Comparison of ENCODE assay signal across 22 cellular contexts in the genomic region with DNA sequence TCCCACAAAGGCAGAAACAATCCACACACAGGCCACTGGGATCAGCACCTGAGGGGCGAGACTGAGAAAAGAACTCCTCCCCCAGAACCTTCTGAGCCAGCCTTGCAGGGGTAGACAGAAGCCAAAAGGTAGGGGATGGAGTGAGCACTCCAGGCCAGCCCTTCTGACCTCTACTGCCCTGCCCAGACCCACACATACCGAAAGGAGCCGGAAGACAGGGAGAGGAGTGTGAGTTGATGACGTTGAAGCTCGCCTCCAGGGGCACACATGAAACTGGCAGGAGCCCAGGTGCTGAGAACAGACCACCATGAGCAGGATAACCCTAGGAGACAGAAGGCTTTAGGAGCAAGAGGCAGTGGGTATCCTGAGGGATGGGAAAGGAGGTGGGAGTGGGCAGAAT. TPM values are rescaled to one million over a fixed set of nuclear protein-coding genes. Genes with fewer than 3 reads are reported as not detected.
DNase-seq lines count a peak whose midpoint lies in the region; ATAC-seq and TF ChIP-seq lines count a peak whose summit lies in the region.
"Had no signal": no experiment of that assay in that cellular context is flagged by ENCODE, and none has a peak within 500 bp of the region (broad histone marks: within the 10 kb centered on the region; RNA-seq: fewer than 3 reads in every experiment).

No MANE protein-coding gene starts in this region.

- CTCF ChIA-PET in activated CD8-positive, alpha-beta T cell treated with anti-CD3 and anti-CD28 coated beads, Interleukin-2, amount 10 ng/mL, durations not matched to agents 7 days and 5 days (lab: Charles Lee): interaction anchor here (1.0 kb wide), 1 partner anchor 8 kb away, joined by 3 read pairs; no protein-coding TSS in a partner anchor
- CTCF ChIA-PET in activated CD8-positive, alpha-beta T cell treated with anti-CD3 and anti-CD28 coated beads for 36 hours (lab: Charles Lee): no interaction called here

- peak overlapping the region; percentile 18 for H3K27ac Mint-ChIP-seq in activated CD8-positive, alpha-beta T cell treated with anti-CD3 and anti-CD28 coated beads, Interleukin-2, amount 10 ng/mL, durations not matched to agents 7 days and 5 days
- no peak overlapping the region for H3K27ac Mint-ChIP-seq in activated CD8-positive, alpha-beta T cell treated with anti-CD3 and anti-CD28 coated beads for 36 hours
- peak overlapping the region; percentile 56 for H3K27ac Mint-ChIP-seq in activated T-helper 17 cell treated with anti-CD3 and anti-CD28 coated beads, Interleukin-2, amount 50 U/mL, for 72 hours
- H3K27ac Mint-ChIP-seq in endothelial cell (ENCODE audit: unreplicated experiment): no peak overlapping the region
- H3K27ac Mint-ChIP-seq: CD8-positive, alpha-beta T cell had no signal

- no peak for ATAC-seq in activated CD8-positive, alpha-beta T cell treated with anti-CD3 and anti-CD28 coated beads, Interleukin-2, amount 10 ng/mL, durations not matched to agents 7 days and 5 days
- ATAC-seq in activated CD8-positive, alpha-beta T cell treated with anti-CD3 and anti-CD28 coated beads for 36 hours: no peak
- ATAC-seq in activated T-helper 17 cell treated with anti-CD3 and anti-CD28 coated beads, Interleukin-2, amount 50 U/mL, for 72 hours (replicated peaks): no peak
- no peak for ATAC-seq in esophagus mucosa
- ATAC-seq: CD8-positive, alpha-beta T cell; Panc1 had no signal

- H3K9me3 Mint-ChIP-seq in activated CD8-positive, alpha-beta T cell treated with anti-CD3 and anti-CD28 coated beads, Interleukin-2, amount 10 ng/mL, durations not matched to agents 7 days and 5 days (ENCODE audit: insufficient read depth): no peaks in the 10 kb centered on the region
- H3K9me3 Mint-ChIP-seq in activated CD8-positive, alpha-beta T cell treated with anti-CD3 and anti-CD28 coated beads for 36 hours: no peaks in the 10 kb centered on the region
- H3K9me3 Mint-ChIP-seq in activated T-helper 17 cell treated with anti-CD3 and anti-CD28 coated beads, Interleukin-2, amount 50 U/mL, for 72 hours: no peaks in the 10 kb centered on the region
- no peaks in the 10 kb centered on the region for H3K9me3 Mint-ChIP-seq in endothelial cell (ENCODE audit: unreplicated experiment)
- H3K9me3 Mint-ChIP-seq: CD8-positive, alpha-beta T cell had no signal

- no peak for TF ChIP-seq CTCF in activated CD8-positive, alpha-beta T cell treated with anti-CD3 and anti-CD28 coated beads for 36 hours (IDR thresholded peaks at IDR 0.05)
- no peak for TF ChIP-seq CTCF in endothelial cell (IDR thresholded peaks at IDR 0.05; ENCODE audit: unreplicated experiment)

- H3K27me3 Mint-ChIP-seq in activated CD8-positive, alpha-beta T cell treated with anti-CD3 and anti-CD28 coated beads, Interleukin-2, amount 10 ng/mL, durations not matched to agents 7 days and 5 days (ENCODE audit: low read depth): no peaks in the 10 kb centered on the region
- no peaks in the 10 kb centered on the region for H3K27me3 Mint-ChIP-seq in activated CD8-positive, alpha-beta T cell treated with anti-CD3 and anti-CD28 coated beads for 36 hours
- no peaks in the 10 kb centered on the region for H3K27me3 Mint-ChIP-seq in activated T-helper 17 cell treated with anti-CD3 and anti-CD28 coated beads, Interleukin-2, amount 50 U/mL, for 72 hours
- H3K27me3 Mint-ChIP-seq in endothelial cell (ENCODE audit: unreplicated experiment): peaks cover 11% of the 10 kb centered on the region

- no peak overlapping the region for H3K4me3 Mint-ChIP-seq in activated CD8-positive, alpha-beta T cell treated with anti-CD3 and anti-CD28 coated beads, Interleukin-2, amount 10 ng/mL, durations not matched to agents 7 days and 5 days
- H3K4me3 Mint-ChIP-seq in activated CD8-positive, alpha-beta T cell treated with anti-CD3 and anti-CD28 coated beads for 36 hours: no peak overlapping the region
- no peak overlapping the region for H3K4me3 Mint-ChIP-seq in activated T-helper 17 cell treated with anti-CD3 and anti-CD28 coated beads, Interleukin-2, amount 50 U/mL, for 72 hours
- H3K4me3 Mint-ChIP-seq in endothelial cell (ENCODE audit: unreplicated experiment): peak overlapping the region; percentile 49
- H3K4me3 Mint-ChIP-seq: CD8-positive, alpha-beta T cell had no signal

- H3K4me1 Mint-ChIP-seq in activated CD8-positive, alpha-beta T cell treated with anti-CD3 and anti-CD28 coated beads, Interleukin-2, amount 10 ng/mL, durations not matched to agents 7 days and 5 days (ENCODE audit: low read depth): peaks cover 11% of the 10 kb centered on the region
- peaks cover 9% of the 10 kb centered on the region for H3K4me1 Mint-ChIP-seq in activated CD8-positive, alpha-beta T cell treated with anti-CD3 and anti-CD28 coated beads for 36 hours (ENCODE audit: low read depth)
- H3K4me1 Mint-ChIP-seq in activated T-helper 17 cell treated with anti-CD3 and anti-CD28 coated beads, Interleukin-2, amount 50 U/mL, for 72 hours: no peaks in the 10 kb centered on the region
- H3K4me1 Mint-ChIP-seq in endothelial cell (ENCODE audit: unreplicated experiment): peaks cover 9% of the 10 kb centered on the region

- peaks cover 23% of the 10 kb centered on the region for H3K36me3 Mint-ChIP-seq in activated CD8-positive, alpha-beta T cell treated with anti-CD3 and anti-CD28 coated beads, Interleukin-2, amount 10 ng/mL, durations not matched to agents 7 days and 5 days (ENCODE audit: low read depth)
- H3K36me3 Mint-ChIP-seq in activated CD8-positive, alpha-beta T cell treated with anti-CD3 and anti-CD28 coated beads for 36 hours (ENCODE audit: low read depth): peaks cover 2% of the 10 kb centered on the region
- peaks cover 22% of the 10 kb centered on the region for H3K36me3 Mint-ChIP-seq in activated T-helper 17 cell treated with anti-CD3 and anti-CD28 coated beads, Interleukin-2, amount 50 U/mL, for 72 hours (ENCODE audit: low read depth)
- peaks cover 13% of the 10 kb centered on the region for H3K36me3 Mint-ChIP-seq in endothelial cell (ENCODE audit: low read depth, unreplicated experiment)

- no peak for DNase-seq in activated CD8-positive, alpha-beta T cell treated with anti-CD3 and anti-CD28 coated beads, Interleukin-2, amount 10 ng/mL, durations not matched to agents 7 days and 5 days
- no peak for DNase-seq in activated CD8-positive, alpha-beta T cell treated with anti-CD3 and anti-CD28 coated beads for 36 hours
- DNase-seq in endothelial cell (ENCODE audit: low spot score) (no peak), A172 (ENCODE audit: low spot score) (no peak), SW480 (ENCODE audit: low spot score) (no peak)
- no peak for DNase-seq in effector CD4-positive, alpha-beta T cell
- DNase-seq: AML-193; CD8-positive, alpha-beta T cell; DMS 273 treated with DMSO at 0.1 percent for 48 hours; DMS79; GF-D8; KG1; NCI-H1048; NCI-H1417; NCI-H1694; NCI-H2029 treated with DMSO at 0.1 percent for 48 hours; NCI-H446 treated with DMSO at 0.1 percent for 48 hours; NCI-H526 treated with DMSO at 0.1 percent for 48 hours; SHP77 treated with DMSO at 0.1 percent for 48 hours had no signal

- intact Hi-C loops in activated CD8-positive, alpha-beta T cell treated with anti-CD3 and anti-CD28 coated beads for 36 hours (cut with micrococcal nuclease): no loop called here

- POLR2A ChIA-PET in activated CD8-positive, alpha-beta T cell treated with anti-CD3 and anti-CD28 coated beads, Interleukin-2, amount 10 ng/mL, durations not matched to agents 7 days and 5 days (lab: Charles Lee): no interaction called here
- POLR2A ChIA-PET in activated CD8-positive, alpha-beta T cell treated with anti-CD3 and anti-CD28 coated beads for 36 hours (lab: Charles Lee): interaction anchor here (0.6 kb wide), 1 partner anchor 8 kb away, joined by 3 read pairs; a partner anchor contains a TSS

RNA-seq across cellular contexts. Expression of a gene that starts 1.8 kb away (rescaled TPM):
- 1 to 10 TPM; 2.0 to 2.2 TPM for total RNA-seq in activated CD8-positive, alpha-beta T cell treated with anti-CD3 and anti-CD28 coated beads, Interleukin-2, amount 10 ng/mL, durations not matched to agents 7 days and 5 days
- 1 to 10 TPM; 1.1 to 1.6 TPM for total RNA-seq in activated CD8-positive, alpha-beta T cell treated with anti-CD3 and anti-CD28 coated beads for 36 hours
- 1 to 10 TPM; 2.9 to 7.7 TPM for total RNA-seq in activated T-helper 17 cell treated with anti-CD3 and anti-CD28 coated beads, Interleukin-2, amount 50 U/mL, for 72 hours
- total RNA-seq in endothelial cell (ENCODE audit: unreplicated experiment) (1.7 TPM), esophagus mucosa (0.64 TPM)
- total RNA-seq in A172 (2014; rRNA removed; shearing (Covaris generic)): 0.19 and 0.67 TPM in 2 replicates

RNA-seq across cellular contexts. Expression of a gene that starts 7.4 kb away (rescaled TPM):
- total RNA-seq in activated CD8-positive, alpha-beta T cell treated with anti-CD3 and anti-CD28 coated beads, Interleukin-2, amount 10 ng/mL, durations not matched to agents 7 days and 5 days: 10 to 100 TPM; 19.1 to 23.1 TPM
- total RNA-seq in activated CD8-positive, alpha-beta T cell treated with anti-CD3 and anti-CD28 coated beads for 36 hours: 10 to 100 TPM; 22.4 to 26.3 TPM
- total RNA-seq in activated T-helper 17 cell treated with anti-CD3 and anti-CD28 coated beads, Interleukin-2, amount 50 U/mL, for 72 hours: 10 to 100 TPM; 24.1 to 26.6 TPM
- 11.1 TPM for total RNA-seq in endothelial cell (ENCODE audit: unreplicated experiment)
- total RNA-seq in A172 (2014; rRNA removed; shearing (Covaris generic)): 20.9 and 22.2 TPM in 2 replicates
- 8.9 TPM for total RNA-seq in esophagus mucosa

RNA-seq across cellular contexts. Expression of a gene that starts 8.7 kb away (rescaled TPM):
- 10 to 100 TPM; 75.1 to 81.4 TPM for total RNA-seq in activated CD8-positive, alpha-beta T cell treated with anti-CD3 and anti-CD28 coated beads, Interleukin-2, amount 10 ng/mL, durations not matched to agents 7 days and 5 days
- 10 to 100 TPM; 38.6 to 38.7 TPM for total RNA-seq in activated CD8-positive, alpha-beta T cell treated with anti-CD3 and anti-CD28 coated beads for 36 hours
- 10 to 100 TPM; 60.4 to 67.0 TPM for total RNA-seq in activated T-helper 17 cell treated with anti-CD3 and anti-CD28 coated beads, Interleukin-2, amount 50 U/mL, for 72 hours
- total RNA-seq in endothelial cell (ENCODE audit: unreplicated experiment): 47.1 TPM
- 36.7 and 43.8 TPM in 2 replicates for total RNA-seq in A172 (2014; rRNA removed; shearing (Covaris generic))
- 49.3 TPM for total RNA-seq in esophagus mucosa

RNA-seq across cellular contexts. Expression of a gene that starts 10.1 kb away (rescaled TPM):
- total RNA-seq in activated CD8-positive, alpha-beta T cell treated with anti-CD3 and anti-CD28 coated beads, Interleukin-2, amount 10 ng/mL, durations not matched to agents 7 days and 5 days: 100 to 1,000 TPM; 104 to 111 TPM
- 10 to 100 TPM; 63.8 to 67.8 TPM for total RNA-seq in activated CD8-positive, alpha-beta T cell treated with anti-CD3 and anti-CD28 coated beads for 36 hours
- total RNA-seq in activated T-helper 17 cell treated with anti-CD3 and anti-CD28 coated beads, Interleukin-2, amount 50 U/mL, for 72 hours: 100 to 1,000 TPM; 104 to 148 TPM
- total RNA-seq in endothelial cell (ENCODE audit: unreplicated experiment): 90.6 TPM
- total RNA-seq in A172 (2014; rRNA removed; shearing (Covaris generic)): 120 and 125 TPM in 2 replicates
- 41.6 TPM for total RNA-seq in esophagus mucosa

RNA-seq across cellular contexts. Expression of a gene that starts 38.6 kb away (rescaled TPM):
- total RNA-seq in activated CD8-positive, alpha-beta T cell treated with anti-CD3 and anti-CD28 coated beads, Interleukin-2, amount 10 ng/mL, durations not matched to agents 7 days and 5 days: 10 to 100 TPM; 57.0 to 59.5 TPM
- 10 to 100 TPM; 31.3 to 33.3 TPM for total RNA-seq in activated CD8-positive, alpha-beta T cell treated with anti-CD3 and anti-CD28 coated beads for 36 hours
- total RNA-seq in activated T-helper 17 cell treated with anti-CD3 and anti-CD28 coated beads, Interleukin-2, amount 50 U/mL, for 72 hours: 10 to 100 TPM; 27.9 to 29.8 TPM
- total RNA-seq in endothelial cell (ENCODE audit: unreplicated experiment) (39.7 TPM), esophagus mucosa (41.1 TPM)
- 44.1 and 57.6 TPM in 2 replicates for total RNA-seq in A172 (2014; rRNA removed; shearing (Covaris generic))

Comparison
In these comparisons a context has a peak if more than half of its experiments do, and no peak if none do; other contexts are left out.
1. H3K27ac Mint-ChIP-seq: peak in activated CD8-positive, alpha-beta T cell treated with anti-CD3 and anti-CD28 coated beads, Interleukin-2, amount 10 ng/mL, durations not matched to agents 7 days and 5 days (single experiment) and activated T-helper 17 cell treated with anti-CD3 and anti-CD28 coated beads, Interleukin-2, amount 50 U/mL, for 72 hours (single experiment); none in activated CD8-positive, alpha-beta T cell treated with anti-CD3 and anti-CD28 coated beads for 36 hours (single experiment) and endothelial cell (single experiment).